In the genomic region with DNA sequence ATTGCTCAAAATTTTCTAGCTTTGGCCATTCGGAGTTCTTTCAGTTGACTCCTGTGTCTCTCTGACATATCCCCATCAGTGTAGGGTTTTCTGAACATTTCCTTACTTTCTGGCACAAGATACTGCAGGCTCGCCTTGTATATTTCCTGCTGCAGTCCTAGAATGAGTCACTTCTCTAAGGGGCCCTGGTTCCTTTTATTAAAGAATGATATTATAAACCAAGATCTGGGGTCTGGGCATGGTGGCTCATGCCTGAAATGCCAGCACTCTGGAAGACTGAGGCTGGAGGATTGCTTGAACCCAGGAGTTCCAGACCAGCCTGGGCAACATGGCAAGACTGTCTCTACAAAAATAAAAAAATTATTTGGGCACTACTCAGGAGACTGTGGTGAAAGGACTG, we compare ENCODE assay signal across 15 cellular contexts. TPM values are rescaled to one million over a fixed set of nuclear protein-coding genes. Genes with fewer than 3 reads are reported as not detected.
DNase-seq lines count a peak whose midpoint lies in the region; ATAC-seq and TF ChIP-seq lines count a peak whose summit lies in the region.
"Had no signal": no experiment of that assay in that cellular context is flagged by ENCODE, and none has a peak within 500 bp of the region (broad histone marks: within the 10 kb centered on the region; RNA-seq: fewer than 3 reads in every experiment).

No MANE protein-coding gene starts in this region.

- POLR2A ChIA-PET in MCF 10A (lab: Yijun Ruan, JAX), result no interaction called here
- POLR2A ChIA-PET in SK-N-SH (lab: Yijun Ruan, JAX), result no interaction called here

- H2AFZ ChIP-seq in mammary epithelial cell (ENCODE audit: low read depth, low read length) (no peak overlapping the region), SK-N-SH (ENCODE audit: low read depth) (no peak overlapping the region; the same call in 1 of the 2 replicates)

- no peak overlapping the region for H3K4me3 ChIP-seq in mammary epithelial cell (replicated peaks in 1 of 3; ENCODE audit: insufficient read depth in 1 of 3, low read depth in 2 of 3, low read length in 3 of 3)
- no peak overlapping the region for H3K4me3 ChIP-seq in SK-N-SH (ENCODE audit: low read depth in 2 of 2, low read length in 1 of 2)
- no peak overlapping the region for H3K4me3 ChIP-seq in thyroid gland (replicated peaks in 1 of 3)
- H3K4me3 ChIP-seq: ascending aorta, lung had no signal

- H3K4me1 ChIP-seq in mammary epithelial cell (ENCODE audit: insufficient read depth, low read length) (peaks cover 35% of the 10 kb centered on the region), SK-N-SH (ENCODE audit: control insufficient read depth in 1 of 2, insufficient read depth in 2 of 2, low read depth in 1 of 2, low read length in 1 of 2) (peaks cover 28 to 58% of the 10 kb centered on the region in 2 experiments), thyroid gland (peaks cover 22 to 34% of the 10 kb centered on the region in 2 donors)

- H3K27ac ChIP-seq in mammary epithelial cell (ENCODE audit: insufficient read depth, low read depth, low read length), result no peak overlapping the region
- H3K27ac ChIP-seq in SK-N-SH (ENCODE audit: low read depth in 2 of 2, low read length in 1 of 2), result peak overlapping the region; percentile 50 to 94; a peak in 3 of 4 replicates
- peak overlapping the region; percentile 8 for H3K27ac ChIP-seq in epithelial cell of prostate
- H3K27ac ChIP-seq in thyroid gland, result no peak overlapping the region
- H3K27ac ChIP-seq: ascending aorta had no signal

- H3K36me3 ChIP-seq in mammary epithelial cell (ENCODE audit: insufficient read depth, low read length), result peaks cover 14% of the 10 kb centered on the region
- peaks cover 14 to 15% of the 10 kb centered on the region in 2 experiments for H3K36me3 ChIP-seq in SK-N-SH (replicated peaks in 1 of 2; ENCODE audit: control insufficient read depth in 1 of 2, insufficient read depth in 2 of 2, low read length in 1 of 2)
- peaks cover 7 to 12% of the 10 kb centered on the region in 2 donors for H3K36me3 ChIP-seq in thyroid gland

- H3K9me2 ChIP-seq in SK-N-SH, result no peaks in the 10 kb centered on the region

- H3K9ac ChIP-seq in mammary epithelial cell (ENCODE audit: insufficient read depth, low read length) (no peak overlapping the region), SK-N-SH (peak overlapping the region; percentile 41)

- DNase-seq in mammary epithelial cell (no peak), MCF 10A (ENCODE audit: unreplicated experiment) (no peak), SK-N-SH (no peak), epithelial cell of prostate (ENCODE audit: low read depth, low spot score) (no peak), thyroid gland (no peak), HK-2 (ENCODE audit: unreplicated experiment) (no peak)
- DNase-seq: activated CD4-positive, alpha-beta T cell treated with anti-CD3 and anti-CD28 coated beads, Interleukin-2, amount 10 ng/mL, durations not matched to agents 24 days and 14 days; NCI-H187; stimulated activated CD4-positive, alpha-beta T cell treated with anti-CD3 and anti-CD28 coated beads, Interleukin-15, amount 100 ng/mL, for 24 hours had no signal

- intact Hi-C loops in mammary epithelial cell (cut with micrococcal nuclease), result loop anchor here (10.0 kb wide), 1 partner anchor 181 kb away; no protein-coding TSS in a partner anchor
- intact Hi-C loops in MCF 10A (cut with micrococcal nuclease), result loop anchor here (10.0 kb wide), 3 partner anchors 81 to 381 kb away; partner anchors contain the start of gene SMARCAL1
- intact Hi-C loops in thyroid gland (cut with DNase I), result loop anchor here (10.0 kb wide), 1 partner anchor 81 kb away; the partner anchor contains the start of gene SMARCAL1

- BruUV-seq in mammary epithelial cell (replicated peaks; lab: Mats Ljungman, UMichigan) (no TSS peak), MCF 10A (replicated peaks; lab: Mats Ljungman, UMichigan) (no TSS peak)

- no peaks in the 10 kb centered on the region for H3K27me3 ChIP-seq in mammary epithelial cell (ENCODE audit: insufficient read depth, low read length)
- H3K27me3 ChIP-seq in SK-N-SH (ENCODE audit: insufficient read depth), result no peaks in the 10 kb centered on the region
- H3K27me3 ChIP-seq in thyroid gland, result no peaks in the 10 kb centered on the region
- H3K27me3 ChIP-seq: ascending aorta had no signal

- in situ Hi-C loops in mammary epithelial cell (cut with MboI; ENCODE audit: low sequenced_read_pairs in 2 of 2), result no loop called here

- TF ChIP-seq CTCF in mammary epithelial cell (conservative IDR thresholded peaks at IDR 0.05 in 1 of 2, IDR thresholded peaks at IDR 0.05 in 1 of 2; ENCODE audit: extremely low read depth in 1 of 2, insufficient read depth in 1 of 2, low read depth in 1 of 2, low read length in 2 of 2) (no peak), MCF 10A (IDR thresholded peaks at IDR 0.05; ENCODE audit: unreplicated experiment) (no peak), SK-N-SH (IDR thresholded peaks at IDR 0.05) (no peak), thyroid gland (IDR thresholded peaks at IDR 0.05) (no peak)

- H3F3A ChIP-seq in SK-N-SH (replicated peaks; ENCODE audit: insufficient read depth), result peaks cover 63% of the 10 kb centered on the region

- no peak for TF ChIP-seq RAD21 in SK-N-SH (IDR thresholded peaks at IDR 0.05; ENCODE audit: low read length)

- H3K9me3 ChIP-seq in mammary epithelial cell (replicated peaks; ENCODE audit: insufficient read depth, low read length) (no peaks in the 10 kb centered on the region), SK-N-SH (no peaks in the 10 kb centered on the region), thyroid gland (no peaks in the 10 kb centered on the region)
- H3K9me3 ChIP-seq: ascending aorta had no signal

- H3K27ac Mint-ChIP-seq in MCF 10A (ENCODE audit: low read depth, unreplicated experiment), result no peak overlapping the region
- H3K27ac Mint-ChIP-seq: activated CD4-positive, alpha-beta T cell treated with anti-CD3 and anti-CD28 coated beads, Interleukin-2, amount 10 ng/mL, durations not matched to agents 24 days and 14 days; activated T-helper 17 cell treated with anti-CD3 and anti-CD28 coated beads, Interleukin-2, amount 50 U/mL, for 72 hours; type B pancreatic cell had no signal

- H3K36me3 Mint-ChIP-seq in MCF 10A (ENCODE audit: insufficient read depth, unreplicated experiment), result peaks cover 25% of the 10 kb centered on the region

- 55% methylated on average over 2 of the region's 2 CpGs for WGBS in mammary epithelial cell (ENCODE audit: low coverage, missing lambda C conversion rate)
- 23% methylated on average over 2 of the region's 2 CpGs for WGBS in SK-N-SH (ENCODE audit: low lambda C conversion rate)
- WGBS in thyroid gland, 2 donors, result 85 to 89% methylated on average over 2 of the region's 2 CpGs

- H3K79me2 ChIP-seq in mammary epithelial cell (ENCODE audit: insufficient read depth, low read length), result peaks cover 34% of the 10 kb centered on the region
- H3K79me2 ChIP-seq in SK-N-SH (ENCODE audit: insufficient read depth), result peaks cover 49% of the 10 kb centered on the region

- H3K4me1 Mint-ChIP-seq in MCF 10A (ENCODE audit: insufficient read depth, unreplicated experiment), result peaks cover 29% of the 10 kb centered on the region

- CTCF ChIA-PET in mammary epithelial cell (lab: Charles Lee; ENCODE audit: low non-redundant PET), result no interaction called here
- CTCF ChIA-PET in MCF 10A (lab: Yijun Ruan, JAX), result interaction anchor here (3.2 kb wide), 1 partner anchor 21 kb away, joined by 14 read pairs; no protein-coding TSS in a partner anchor
- CTCF ChIA-PET in SK-N-SH (lab: Yijun Ruan, JAX), result interaction anchor here (0.8 to 1.0 kb wide), 2 partner anchors 22 to 91 kb away, joined by 3 to 4 read pairs; no protein-coding TSS in a partner anchor

- no peaks in the 10 kb centered on the region for H3K27me3 Mint-ChIP-seq in MCF 10A (ENCODE audit: insufficient read depth, unreplicated experiment)
- H3K27me3 Mint-ChIP-seq: activated CD4-positive, alpha-beta T cell treated with anti-CD3 and anti-CD28 coated beads, Interleukin-2, amount 10 ng/mL, durations not matched to agents 24 days and 14 days; activated T-helper 17 cell treated with anti-CD3 and anti-CD28 coated beads, Interleukin-2, amount 50 U/mL, for 72 hours; type B pancreatic cell had no signal

- dilution Hi-C loops in mammary epithelial cell (cut with HindIII; ENCODE audit: low sequenced_read_pairs), result no loop called here

- no peaks in the 10 kb centered on the region for H3K9me3 Mint-ChIP-seq in MCF 10A (ENCODE audit: unreplicated experiment)
- H3K9me3 Mint-ChIP-seq: activated CD4-positive, alpha-beta T cell treated with anti-CD3 and anti-CD28 coated beads, Interleukin-2, amount 10 ng/mL, durations not matched to agents 24 days and 14 days; activated T-helper 17 cell treated with anti-CD3 and anti-CD28 coated beads, Interleukin-2, amount 50 U/mL, for 72 hours; type B pancreatic cell had no signal

- TF ChIP-seq EP300 in SK-N-SH (IDR thresholded peaks at IDR 0.05; ENCODE audit: borderline replicate concordance in 1 of 2, low read depth in 1 of 2, low read length in 1 of 2), result peak in 1 of 2 experiments; percentile 37; a peak in 1 of 4 replicates

- no peak overlapping the region for H3K4me3 Mint-ChIP-seq in MCF 10A (ENCODE audit: unreplicated experiment)
- H3K4me3 Mint-ChIP-seq: activated CD4-positive, alpha-beta T cell treated with anti-CD3 and anti-CD28 coated beads, Interleukin-2, amount 10 ng/mL, durations not matched to agents 24 days and 14 days; activated T-helper 17 cell treated with anti-CD3 and anti-CD28 coated beads, Interleukin-2, amount 50 U/mL, for 72 hours; type B pancreatic cell had no signal

- TF ChIP-seq POLR2A in thyroid gland (IDR thresholded peaks at IDR 0.05), result no peak

- peak overlapping the region; percentile 43 for H3K4me2 ChIP-seq in mammary epithelial cell (ENCODE audit: insufficient read depth, low read depth, low read length)
- peak overlapping the region; percentile 48 for H3K4me2 ChIP-seq in SK-N-SH

- ATAC-seq in HG03571 (IDR thresholded peaks at IDR 0.05; ENCODE audit: unreplicated experiment) (no peak), HG03469 (IDR thresholded peaks at IDR 0.05; ENCODE audit: unreplicated experiment) (no peak)
- ATAC-seq: activated T-helper 17 cell treated with anti-CD3 and anti-CD28 coated beads, Interleukin-2, amount 50 U/mL, for 72 hours had no signal

- H4K20me1 ChIP-seq in mammary epithelial cell (ENCODE audit: insufficient read depth, low read length) (no peaks in the 10 kb centered on the region), SK-N-SH (ENCODE audit: insufficient read depth) (peaks cover 16% of the 10 kb centered on the region)

TF ChIP-seq in SK-N-SH, 30 proteins besides CTCF, POLR2A, EP300 and RAD21 (continues in another document):
- TF ChIP-seq JUND (IDR thresholded peaks at IDR 0.05) (peak; percentile 82), FOXJ3 (CRISPR knock-in tag; IDR thresholded peaks at IDR 0.05) (no peak)

RNA-seq across cellular contexts. Expression of gene RPL37A, which starts 3.0 kb away (rescaled TPM):
- 1,000 to 10,000 TPM in 1 of 2 donors, 100 to 1,000 TPM in 1; 855 to 2,728 TPM for total RNA-seq in mammary epithelial cell
- polyA plus RNA-seq in mammary epithelial cell, result 1,666 TPM
- 996 TPM for polyA minus RNA-seq in mammary epithelial cell
- total RNA-seq in MCF 10A (2022), result 4,349 and 4,745 TPM in 2 replicates
- 2,018 and 3,014 TPM in 2 replicates for polyA plus RNA-seq in SK-N-SH (2012; rRNA removed)
- polyA plus RNA-seq in SK-N-SH (2012; cell fraction: cytosol; rRNA removed), result 1,664 and 2,199 TPM in 2 replicates
- 828 and 1,169 TPM in 2 replicates for polyA plus RNA-seq in SK-N-SH (2012; cell fraction: nucleus; rRNA removed)
- 1,000 to 10,000 TPM in 1 of 4 donors, 100 to 1,000 TPM in 3; 393 to 1,147 (median 736) TPM for total RNA-seq in thyroid gland

Comparison
In these comparisons a context has a peak if more than half of its experiments do, and no peak if none do; other contexts are left out.
1. H3K27ac ChIP-seq: peak in SK-N-SH (2 of 2) and epithelial cell of prostate (single experiment); none in mammary epithelial cell (single experiment) and thyroid gland (0 of 3).